Comparison of ENCODE assay signal across 23 cellular contexts in genomic region chr3:43014990-43015389, GRCh38. TPM values are rescaled to one million over a fixed set of nuclear protein-coding genes. Genes with fewer than 3 reads are reported as not detected.
"Had no signal": no experiment of that assay in that cellular context is flagged by ENCODE, and none has a peak within 500 bp of the region (broad histone marks: within the 10 kb centered on the region; RNA-seq: fewer than 3 reads in every experiment).

No MANE protein-coding gene starts in this region.

- H3K36me3 ChIP-seq: sigmoid colon, stomach, suprapubic skin, tibial nerve had no signal

- H3K27ac ChIP-seq: sigmoid colon, suprapubic skin had no signal

- DNase-seq: activated gamma-delta T cell; anterior cingulate cortex; dermis blood vessel endothelial cell; effector CD8-positive, alpha-beta T cell; foreskin melanocyte; midbrain; nephron progenitor cell; posterior cingulate gyrus; sigmoid colon; stimulated activated CD4-positive, alpha-beta T cell treated with anti-CD3 and anti-CD28 coated beads, Interleukin-15, amount 100 ng/mL, for 24 hours; stomach; T-helper 9 cell had no signal

- H3K27me3 ChIP-seq: sigmoid colon, stomach, suprapubic skin, tibial nerve had no signal

- H3K27me3 Mint-ChIP-seq: activated naive CD4-positive, alpha-beta T cell treated with anti-CD3 and anti-CD28 coated beads, Interleukin-2, amount 50 U/mL, for 24 hours; brain had no signal

- ATAC-seq: esophagus mucosa; stimulated activated memory B cell treated with anti-CD40 and anti-IgM and Interleukin-4, amounts not matched to agents 10 μg/mL and 1 μg/mL and 100 μg/mL, for 72 hours; WTC11 had no signal

- H3K36me3 Mint-ChIP-seq: activated naive CD4-positive, alpha-beta T cell treated with anti-CD3 and anti-CD28 coated beads, Interleukin-2, amount 50 U/mL, for 24 hours; brain; stimulated activated memory B cell treated with anti-CD40 and anti-IgM and Interleukin-4, amounts not matched to agents 10 μg/mL and 1 μg/mL and 100 μg/mL, for 72 hours; WTC11 had no signal

- H3K4me2 ChIP-seq: smooth muscle cell had no signal

- H3K27ac Mint-ChIP-seq: activated naive CD4-positive, alpha-beta T cell treated with anti-CD3 and anti-CD28 coated beads, Interleukin-2, amount 50 U/mL, for 24 hours; activated T-helper 1 cell treated with anti-CD3 and anti-CD28 coated beads, Interleukin-12 subunit alpha, Interleukin-12 subunit beta, Interleukin-2, Interleukin-4 antibody, amounts not matched to agents 30 ng/mL and 10 ng/mL and 1 ng/mL, durations not matched to agents 14 hours and 24 hours and 36 hours; brain; nephron progenitor cell; stimulated activated memory B cell treated with anti-CD40 and anti-IgM and Interleukin-4, amounts not matched to agents 10 μg/mL and 1 μg/mL and 100 μg/mL, for 72 hours; WTC11 had no signal

- H3K4me1 Mint-ChIP-seq: activated naive CD4-positive, alpha-beta T cell treated with anti-CD3 and anti-CD28 coated beads, Interleukin-2, amount 50 U/mL, for 24 hours; nephron progenitor cell; stimulated activated memory B cell treated with anti-CD40 and anti-IgM and Interleukin-4, amounts not matched to agents 10 μg/mL and 1 μg/mL and 100 μg/mL, for 72 hours; WTC11 had no signal

- H3K9me3 Mint-ChIP-seq: activated naive CD4-positive, alpha-beta T cell treated with anti-CD3 and anti-CD28 coated beads, Interleukin-2, amount 50 U/mL, for 24 hours; activated T-helper 1 cell treated with anti-CD3 and anti-CD28 coated beads, Interleukin-12 subunit alpha, Interleukin-12 subunit beta, Interleukin-2, Interleukin-4 antibody, amounts not matched to agents 30 ng/mL and 10 ng/mL and 1 ng/mL, durations not matched to agents 14 hours and 24 hours and 36 hours; brain; nephron progenitor cell; stimulated activated memory B cell treated with anti-CD40 and anti-IgM and Interleukin-4, amounts not matched to agents 10 μg/mL and 1 μg/mL and 100 μg/mL, for 72 hours had no signal

- H3K4me3 ChIP-seq: sigmoid colon, smooth muscle cell, stomach, suprapubic skin, tibial nerve had no signal

- H3K9me3 ChIP-seq: sigmoid colon, suprapubic skin, tibial nerve had no signal

- H3K4me3 Mint-ChIP-seq: activated naive CD4-positive, alpha-beta T cell treated with anti-CD3 and anti-CD28 coated beads, Interleukin-2, amount 50 U/mL, for 24 hours; activated T-helper 1 cell treated with anti-CD3 and anti-CD28 coated beads, Interleukin-12 subunit alpha, Interleukin-12 subunit beta, Interleukin-2, Interleukin-4 antibody, amounts not matched to agents 30 ng/mL and 10 ng/mL and 1 ng/mL, durations not matched to agents 14 hours and 24 hours and 36 hours; brain; nephron progenitor cell; stimulated activated memory B cell treated with anti-CD40 and anti-IgM and Interleukin-4, amounts not matched to agents 10 μg/mL and 1 μg/mL and 100 μg/mL, for 72 hours; WTC11 had no signal

RNA-seq across cellular contexts. Expression of gene GASK1A, which starts 35.9 kb away (rescaled TPM):
- total RNA-seq: activated T-helper 1 cell treated with anti-CD3 and anti-CD28 coated beads, Interleukin-12 subunit alpha, Interleukin-12 subunit beta, Interleukin-2, Interleukin-4 antibody, amounts not matched to agents 30 ng/mL and 10 ng/mL and 1 ng/mL, durations not matched to agents 14 hours and 24 hours and 36 hours; dermis blood vessel endothelial cell; endothelial cell of umbilical vein; T-helper 1 cell treated with Interleukin-12 subunit alpha and Interleukin-12 subunit beta and Interleukin-4 antibody, amounts not matched to agents 30 ng/mL and 1 ng/mL, for 36 hours had no signal
- polyA plus RNA-seq: smooth muscle cell had no signal
